In genomic region chr18:60090170-60090569, GRCh38 we compare ENCODE assay signal across 10 cellular contexts.
A peak's percentile ranks its signal among the peaks of the same experiment; 100 is the strongest.
DNase-seq lines count a peak whose midpoint lies in the region; ATAC-seq and TF ChIP-seq lines count a peak whose summit lies in the region.
"Had no signal": no experiment of that assay in that cellular context is flagged by ENCODE, and none has a peak within 500 bp of the region (broad histone marks: within the 10 kb centered on the region; RNA-seq: fewer than 3 reads in every experiment).

No MANE protein-coding gene starts in this region.

- H3K4me2 ChIP-seq in BLaER1 treated with 17β-estradiol and CSF1 and Interleukin-3, amounts not matched to agents 10 nM and 100 nM, result peak overlapping the region in 9 of 11 experiments; percentile 0 to 54 (median 25); a peak in 11 of 22 replicates

- intact Hi-C loops in dorsolateral prefrontal cortex (cut with DNase I), result loop anchor here in 1 of 2 donors (10.0 kb wide), 1 partner anchor 465 kb away; no protein-coding TSS in a partner anchor

- TF ChIP-seq CTCF in dorsolateral prefrontal cortex (IDR thresholded peaks at IDR 0.05 in 54 of 56, conservative IDR thresholded peaks at IDR 0.05 in 2 of 56; ENCODE audit: low read depth in 1 of 56, partially characterized antibody in 56 of 56), result peak in 44 of 56 donors; percentile 1 to 68 (median 34)

- H3K9ac ChIP-seq in BLaER1 treated with 17β-estradiol and CSF1 and Interleukin-3, amounts not matched to agents 10 nM and 100 nM, result no peak overlapping the region

- no peaks in the 10 kb centered on the region for H3K27me3 ChIP-seq in BLaER1 treated with 17β-estradiol and CSF1 and Interleukin-3, amounts not matched to agents 10 nM and 100 nM
- no peaks in the 10 kb centered on the region for H3K27me3 ChIP-seq in dorsolateral prefrontal cortex

- DNase-seq in Kasumi-1 (lab: John Stamatoyannopoulos, UW) (peak; percentile 63 to 68), dorsolateral prefrontal cortex (no peak), SIG-M5 treated with dmso at 0.1 percent for 504 hours (lab: John Stamatoyannopoulos, UW; ENCODE audit: unreplicated experiment) (no peak)
- DNase-seq in stimulated activated CD4-positive, alpha-beta T cell treated with anti-CD3 and anti-CD28 coated beads, Interleukin-1b, Interleukin-23, amount 100 ng/mL, for 48 hours, result no peak
- DNase-seq in activated CD4-positive, CD25-positive, alpha-beta regulatory T cell (lab: John Stamatoyannopoulos, UW), result no peak
- DNase-seq: cerebellar nuclear complex had no signal

- ATAC-seq in GM19372 (IDR thresholded peaks at IDR 0.05; ENCODE audit: low read depth, unreplicated experiment), result peak; percentile 66
- no peak for ATAC-seq in HG03095 (IDR thresholded peaks at IDR 0.05; ENCODE audit: unreplicated experiment)
- ATAC-seq: natural killer cell treated with Interleukin-12 subunit alpha and Interleukin-12 subunit beta and Interleukin-15 and Interleukin-18, amount 100 ng/mL, for 72 hours had no signal

- H3K4me1 ChIP-seq in BLaER1 treated with 17β-estradiol and CSF1 and Interleukin-3, amounts not matched to agents 10 nM and 100 nM, result peaks cover 0 to 7% (median 4%) of the 10 kb centered on the region in 10 experiments; a peak in 2 of 20 replicates

- H3K36me3 ChIP-seq in BLaER1 treated with 17β-estradiol and CSF1 and Interleukin-3, amounts not matched to agents 10 nM and 100 nM, result no peaks in the 10 kb centered on the region

- no peak overlapping the region for H3K4me3 ChIP-seq in BLaER1 treated with 17β-estradiol and CSF1 and Interleukin-3, amounts not matched to agents 10 nM and 100 nM
- no peak overlapping the region for H3K4me3 ChIP-seq in dorsolateral prefrontal cortex

- H4K20me1 ChIP-seq in BLaER1 treated with 17β-estradiol and CSF1 and Interleukin-3, amounts not matched to agents 10 nM and 100 nM, result no peaks in the 10 kb centered on the region

- peaks cover 0 to 8% (median 0%) of the 10 kb centered on the region in 11 experiments; a peak in 3 of 22 replicates for H3K9me3 ChIP-seq in BLaER1 treated with 17β-estradiol and CSF1 and Interleukin-3, amounts not matched to agents 10 nM and 100 nM (replicated peaks in 1 of 11)

- H3K27ac ChIP-seq in BLaER1 treated with 17β-estradiol and CSF1 and Interleukin-3, amounts not matched to agents 10 nM and 100 nM, result no peak overlapping the region
- no peak overlapping the region for H3K27ac ChIP-seq in dorsolateral prefrontal cortex

Comparison
In these comparisons a context has a peak if more than half of its experiments do, and no peak if none do; other contexts are left out.
1. DNase-seq: peak in Kasumi-1 (2 of 2); none in dorsolateral prefrontal cortex (0 of 10), stimulated activated CD4-positive, alpha-beta T cell treated with anti-CD3 and anti-CD28 coated beads, Interleukin-1b, Interleukin-23, amount 100 ng/mL, for 48 hours (single experiment), SIG-M5 treated with dmso at 0.1 percent for 504 hours (single experiment) and activated CD4-positive, CD25-positive, alpha-beta regulatory T cell (0 of 4).